Comparison of ENCODE assay signal across 8 cellular contexts in genomic region chr3:48990636-48991421, GRCh38. TPM values are rescaled to one million over a fixed set of nuclear protein-coding genes. Genes with fewer than 3 reads are reported as not detected.
DNase-seq lines count a peak whose midpoint lies in the region; ATAC-seq, FAIRE-seq and TF ChIP-seq lines count a peak whose summit lies in the region.

No MANE protein-coding gene starts in this region.

- peak overlapping the region; percentile 89 for H3K4me3 Mint-ChIP-seq in progenitor cell of endocrine pancreas (ENCODE audit: low read depth)

- CTCF ChIA-PET in A549 (lab: Yijun Ruan, JAX) = interaction anchor here (16.7 kb wide), 1 partner anchor 21 kb away, joined by 385 read pairs; the partner anchor contains the start of genes DALRD3, NDUFAF3 and WDR6

- WGBS in A549 (ENCODE audit: missing lambda C conversion rate) = 10% methylated on average over 8 of the region's 40 CpGs

- H3K9me3 Mint-ChIP-seq in progenitor cell of endocrine pancreas (ENCODE audit: low read depth) = no peaks in the 10 kb centered on the region

- TF ChIP-seq CTCF in A549 (IDR thresholded peaks at IDR 0.05) (no peak), progenitor cell of endocrine pancreas (IDR thresholded peaks at IDR 0.05; ENCODE audit: unreplicated experiment) (no peak)

- peak overlapping the region; percentile 96 for H3K27ac Mint-ChIP-seq in progenitor cell of endocrine pancreas

- peaks cover 4% of the 10 kb centered on the region; the same call in 1 of the 2 replicates for H3K36me3 ChIP-seq in ES-I3 (ENCODE audit: insufficient read depth, low read length)

- POLR2A ChIA-PET in A549 (lab: Yijun Ruan, JAX) = interaction anchor here (1.2 kb wide), 2 partner anchors 16 to 39 kb away, joined by 3 read pairs; partner anchors contain the start of genes IMPDH2 and WDR6

- peak overlapping the region; percentile 93 to 97 for H3K27ac ChIP-seq in A549

- TF ChIP-seq RAD21 in A549 (conservative IDR thresholded peaks at IDR 0.05 in 1 of 2, IDR thresholded peaks at IDR 0.05 in 1 of 2) = no peak

- H3K4me3 ChIP-seq in A549 = peak overlapping the region; percentile 92

- peak overlapping the region; percentile 79 for H3K4me2 ChIP-seq in A549

- H3K9me3 ChIP-seq in A549 = no peaks in the 10 kb centered on the region
- no peaks in the 10 kb centered on the region for H3K9me3 ChIP-seq in ES-I3 (ENCODE audit: control insufficient read depth, insufficient read depth, low read length)

- no peak for TF ChIP-seq EP300 in A549 (IDR thresholded peaks at IDR 0.05)

- H3K4me1 Mint-ChIP-seq in progenitor cell of endocrine pancreas (ENCODE audit: low read depth) = peaks cover 20% of the 10 kb centered on the region

- H3K4me1 ChIP-seq in A549 = peaks cover 25% of the 10 kb centered on the region
- H3K4me1 ChIP-seq in ES-I3 (ENCODE audit: insufficient read depth, low read length) = peaks cover 3% of the 10 kb centered on the region

- no peak for TF ChIP-seq POLR2A in A549 (IDR thresholded peaks at IDR 0.05; ENCODE audit: low read length)

- no peak for FAIRE-seq in A549 (lab: Jason Lieb, UNC)

- DNase-seq in A549 (ENCODE audit: low read depth in 1 of 2, low spot score in 1 of 2) (peak in 1 of 2 experiments; percentile 44), glomerular visceral epithelial cell (ENCODE audit: extremely low spot score) (peak; percentile 27), progenitor cell of endocrine pancreas (ENCODE audit: low spot score, unreplicated experiment) (no peak), activated gamma-delta T cell treated with Interleukin-2 at 50 U/mL for 16 hours (no peak), ureter (ENCODE audit: low spot score) (no peak)
- DNase-seq in activated T-cell treated with anti-CD3 and anti-CD28 coated beads, Interleukin-2, amount 50 U/mL, for 48 hours = peak; percentile 55 to 65

- peaks cover 24% of the 10 kb centered on the region for H3K27me3 Mint-ChIP-seq in progenitor cell of endocrine pancreas

- H3K36me3 Mint-ChIP-seq in progenitor cell of endocrine pancreas (ENCODE audit: insufficient read depth) = peaks cover 17% of the 10 kb centered on the region

- H3K9ac ChIP-seq in ES-I3 (ENCODE audit: low read depth, low read length) = peak overlapping the region; percentile 88

- ATAC-seq in A549 (peak; percentile 49 to 62), HG03457 (IDR thresholded peaks at IDR 0.05; ENCODE audit: unreplicated experiment) (peak; percentile 3)

TF ChIP-seq in A549, 52 proteins besides CTCF, POLR2A, EP300 and RAD21:
- peak; percentile 68 for TF ChIP-seq KDM5A (IDR thresholded peaks at IDR 0.05)
- TF ChIP-seq, protein P1, sequence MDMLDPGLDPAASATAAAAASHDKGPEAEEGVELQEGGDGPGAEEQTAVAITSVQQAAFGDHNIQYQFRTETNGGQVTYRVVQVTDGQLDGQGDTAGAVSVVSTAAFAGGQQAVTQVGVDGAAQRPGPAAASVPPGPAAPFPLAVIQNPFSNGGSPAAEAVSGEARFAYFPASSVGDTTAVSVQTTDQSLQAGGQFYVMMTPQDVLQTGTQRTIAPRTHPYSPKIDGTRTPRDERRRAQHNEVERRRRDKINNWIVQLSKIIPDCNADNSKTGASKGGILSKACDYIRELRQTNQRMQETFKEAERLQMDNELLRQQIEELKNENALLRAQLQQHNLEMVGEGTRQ (IDR thresholded peaks at IDR 0.05) = peak; percentile 87
- no peak for TF ChIP-seq BCL3 (IDR thresholded peaks at IDR 0.05)
- TF ChIP-seq, protein P2, sequence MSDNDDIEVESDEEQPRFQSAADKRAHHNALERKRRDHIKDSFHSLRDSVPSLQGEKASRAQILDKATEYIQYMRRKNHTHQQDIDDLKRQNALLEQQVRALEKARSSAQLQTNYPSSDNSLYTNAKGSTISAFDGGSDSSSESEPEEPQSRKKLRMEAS (IDR thresholded peaks at IDR 0.05) = peak; percentile 57
- no peak for TF ChIP-seq CEBPB (IDR thresholded peaks at IDR 0.05)
- no peak for TF ChIP-seq HMGXB4 (CRISPR knock-in tag; IDR thresholded peaks at IDR 0.05; ENCODE audit: borderline replicate concordance)
- no peak for TF ChIP-seq RNF2 (IDR thresholded peaks at IDR 0.05; ENCODE audit: borderline replicate concordance, low read depth)
- no peak for TF ChIP-seq FOXS1 (CRISPR knock-in tag; IDR thresholded peaks at IDR 0.05)

RNA-seq across cellular contexts. Expression of gene P4HTM, which starts 0.8 kb away (rescaled TPM):
- polyA plus RNA-seq in A549 (2011; rRNA removed) = 16.4 and 18.9 TPM in 2 replicates
- 23.9 and 26.5 TPM in 2 replicates for polyA plus RNA-seq in A549 (2012; cell fraction: cytosol; rRNA removed)
- polyA plus RNA-seq in A549 (2012; cell fraction: nucleus; rRNA removed) = 77.9 and 98.6 TPM in 2 replicates
- 12.1 to 14.4 TPM (median 13.8 TPM) in 3 replicates for polyA plus RNA-seq in A549 (2017; fragmentation: RNase III; extraction: RNeasy Plus Mini Kit Qiagen cat#74134 plus additional on column Dnase treatment)
- polyA minus RNA-seq in A549 (2011; rRNA and poly(A)+ RNA removed) = 26.4 and 30.0 TPM in 2 replicates
- 45.3 and 48.4 TPM in 2 replicates for total RNA-seq in progenitor cell of endocrine pancreas
- total RNA-seq in ureter = 47.2 TPM

RNA-seq across cellular contexts. Expression of gene WDR6, which starts 16.4 kb away (rescaled TPM):
- polyA plus RNA-seq in A549 (2011; rRNA removed) (64.2 and 80.5 TPM in 2 replicates), A549 (2017; fragmentation: RNase III; extraction: RNeasy Plus Mini Kit Qiagen cat#74134 plus additional on column Dnase treatment) (97.6 to 106 TPM (median 99.6 TPM) in 3 replicates)
- polyA plus RNA-seq in A549 (2012; cell fraction: cytosol; rRNA removed) = 105 and 126 TPM in 2 replicates
- 629 and 659 TPM in 2 replicates for polyA plus RNA-seq in A549 (2012; cell fraction: nucleus; rRNA removed)
- 96.2 and 100 TPM in 2 replicates for polyA minus RNA-seq in A549 (2011; rRNA and poly(A)+ RNA removed)
- total RNA-seq in progenitor cell of endocrine pancreas (369 and 414 TPM in 2 replicates), ureter (210 TPM)

RNA-seq across cellular contexts. Expression of gene DALRD3, which starts 27.6 kb away (rescaled TPM):
- polyA plus RNA-seq in A549 (2011; rRNA removed) (35.8 and 47.1 TPM in 2 replicates), A549 (2017; fragmentation: RNase III; extraction: RNeasy Plus Mini Kit Qiagen cat#74134 plus additional on column Dnase treatment) (20.1 to 21.4 TPM (median 20.5 TPM) in 3 replicates)
- polyA plus RNA-seq in A549 (2012; cell fraction: cytosol; rRNA removed) = 41.1 and 49.9 TPM in 2 replicates
- polyA plus RNA-seq in A549 (2012; cell fraction: nucleus; rRNA removed) = 126 and 127 TPM in 2 replicates
- 60.7 and 76.0 TPM in 2 replicates for polyA minus RNA-seq in A549 (2011; rRNA and poly(A)+ RNA removed)
- total RNA-seq in progenitor cell of endocrine pancreas (44.1 and 45.5 TPM in 2 replicates), ureter (37.0 TPM)

RNA-seq across cellular contexts. Expression of gene NDUFAF3, which starts 31.1 kb away (rescaled TPM):
- 44.3 and 46.5 TPM in 2 replicates for polyA plus RNA-seq in A549 (2011; rRNA removed)
- 117 and 142 TPM in 2 replicates for polyA plus RNA-seq in A549 (2012; cell fraction: cytosol; rRNA removed)
- 75.9 and 117 TPM in 2 replicates for polyA plus RNA-seq in A549 (2012; cell fraction: nucleus; rRNA removed)
- 68.1 to 76.9 TPM (median 71.4 TPM) in 3 replicates for polyA plus RNA-seq in A549 (2017; fragmentation: RNase III; extraction: RNeasy Plus Mini Kit Qiagen cat#74134 plus additional on column Dnase treatment)
- 52.6 and 55.7 TPM in 2 replicates for polyA minus RNA-seq in A549 (2011; rRNA and poly(A)+ RNA removed)
- 46.1 and 49.5 TPM in 2 replicates for total RNA-seq in progenitor cell of endocrine pancreas
- total RNA-seq in ureter = 122 TPM

RNA-seq across cellular contexts. Expression of gene IMPDH2, which starts 38.4 kb away (rescaled TPM):
- polyA plus RNA-seq in A549 (2011; rRNA removed) (212 and 222 TPM in 2 replicates), A549 (2017; fragmentation: RNase III; extraction: RNeasy Plus Mini Kit Qiagen cat#74134 plus additional on column Dnase treatment) (175 to 203 TPM (median 177 TPM) in 3 replicates)
- polyA plus RNA-seq in A549 (2012; cell fraction: cytosol; rRNA removed) = 207 and 237 TPM in 2 replicates
- polyA plus RNA-seq in A549 (2012; cell fraction: nucleus; rRNA removed) = 220 and 246 TPM in 2 replicates
- 336 and 390 TPM in 2 replicates for polyA minus RNA-seq in A549 (2011; rRNA and poly(A)+ RNA removed)
- total RNA-seq in progenitor cell of endocrine pancreas (197 and 206 TPM in 2 replicates), ureter (268 TPM)

Comparison
In these comparisons a context has a peak if more than half of its experiments do, and no peak if none do; other contexts are left out.
1. DNase-seq: peak in activated T-cell treated with anti-CD3 and anti-CD28 coated beads, Interleukin-2, amount 50 U/mL, for 48 hours (2 of 2) and glomerular visceral epithelial cell (single experiment); none in progenitor cell of endocrine pancreas (single experiment), activated gamma-delta T cell treated with Interleukin-2 at 50 U/mL for 16 hours (single experiment) and ureter (single experiment).